29 cellular contexts compared by ENCODE assay signal in the genomic region with DNA sequence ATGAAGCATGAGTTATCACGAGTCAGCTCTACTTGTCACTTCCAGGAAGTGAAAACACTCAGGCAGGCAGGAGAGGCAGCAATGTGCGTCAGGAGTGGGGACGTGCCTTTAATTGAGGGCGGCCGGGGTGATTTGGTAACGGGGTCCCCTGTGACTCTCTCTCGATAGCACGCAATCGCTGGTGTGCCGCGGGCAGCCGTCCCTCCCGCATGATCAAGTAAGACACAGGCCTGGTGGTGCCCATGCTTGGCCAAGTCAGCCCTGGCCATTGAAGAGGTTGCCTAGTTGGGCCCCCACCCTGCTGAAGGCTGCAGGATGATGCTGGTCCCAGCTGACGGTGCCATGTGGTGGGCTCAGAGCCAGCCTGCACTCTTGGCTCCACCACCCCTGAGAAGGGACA. TPM values are rescaled to one million over a fixed set of nuclear protein-coding genes. Genes with fewer than 3 reads are reported as not detected.
"Had no signal": no experiment of that assay in that cellular context is flagged by ENCODE, and none has a peak within 500 bp of the region (broad histone marks: within the 10 kb centered on the region; RNA-seq: fewer than 3 reads in every experiment).

No MANE protein-coding gene starts in this region.

- H3K79me2 ChIP-seq: parathyroid adenoma had no signal

- H3K4me3 ChIP-seq: coronary artery, gastrocnemius medialis, lung, neural progenitor cell, psoas muscle, right lobe of liver, tibial artery, upper lobe of right lung, vagina had no signal

- H3K27ac ChIP-seq: coronary artery, gastrocnemius medialis, neural progenitor cell, parathyroid adenoma, psoas muscle, right lobe of liver, tibial artery, upper lobe of right lung, vagina had no signal

- DNase-seq: effector CD4-positive, alpha-beta T cell; endodermal cell; gastrocnemius medialis; glutamatergic neuron; immature natural killer cell; kidney; left colon; left ventricle myocardium superior; mesenchymal stem cell; midbrain; occipital lobe; psoas muscle; retina; right lobe of liver; stimulated activated CD4-positive, alpha-beta T cell treated with anti-CD3 and anti-CD28 coated beads, Interleukin-4, amount 100 ng/mL, for 1 hour; stimulated activated CD8-positive, alpha-beta memory T cell treated with anti-CD3 and anti-CD28 coated beads, Interleukin-4, amount 100 ng/mL, for 48 hours; tibial artery; upper lobe of right lung had no signal

- ATAC-seq: gastrocnemius medialis; left colon; left ventricle myocardium superior; natural killer cell treated with Interleukin-12 subunit alpha and Interleukin-12 subunit beta and Interleukin-15 and Interleukin-18, amount 100 ng/mL, for 72 hours; psoas muscle; right lobe of liver; stimulated activated effector memory CD8-positive, alpha-beta T cell treated with anti-CD3 and anti-CD28 coated beads, Interleukin-12 subunit alpha, Interleukin-12 subunit beta, amount 100 ng/mL, for 72 hours; upper lobe of right lung had no signal

- H3K9ac ChIP-seq: neural progenitor cell, parathyroid adenoma had no signal

- H3K36me3 ChIP-seq: gastrocnemius medialis, neural progenitor cell, right lobe of liver, tibial artery, upper lobe of right lung, vagina had no signal

- H3K4me2 ChIP-seq: neural progenitor cell had no signal

- H3K9me3 ChIP-seq: gastrocnemius medialis, psoas muscle, right lobe of liver, tibial artery, upper lobe of right lung, vagina had no signal

- H3K4me1 ChIP-seq: gastrocnemius medialis, neural progenitor cell, parathyroid adenoma, psoas muscle, right lobe of liver, upper lobe of right lung, vagina had no signal

- H2AFZ ChIP-seq: neural progenitor cell, parathyroid adenoma had no signal

- FAIRE-seq: endothelial cell of umbilical vein, kidney had no signal

- H3K27me3 ChIP-seq: right lobe of liver, vagina had no signal

RNA-seq across cellular contexts. Expression of a gene that starts 29.7 kb away (rescaled TPM):
- total RNA-seq: dermis microvascular lymphatic vessel endothelial cell; endodermal cell; endothelial cell of umbilical vein; fibroblast of villous mesenchyme; gastrocnemius medialis; kidney; left colon; left ventricle myocardium superior; lung; natural killer cell treated with Interleukin-12 subunit alpha and Interleukin-12 subunit beta and Interleukin-15 and Interleukin-18, amount 100 ng/mL, for 72 hours; psoas muscle; right lobe of liver; upper lobe of right lung; vagina had no signal
- polyA plus RNA-seq: endothelial cell of umbilical vein, esophagus, immature natural killer cell, lung, psoas muscle had no signal
